Comparison of ENCODE assay signal across 9 cellular contexts in the genomic region with DNA sequence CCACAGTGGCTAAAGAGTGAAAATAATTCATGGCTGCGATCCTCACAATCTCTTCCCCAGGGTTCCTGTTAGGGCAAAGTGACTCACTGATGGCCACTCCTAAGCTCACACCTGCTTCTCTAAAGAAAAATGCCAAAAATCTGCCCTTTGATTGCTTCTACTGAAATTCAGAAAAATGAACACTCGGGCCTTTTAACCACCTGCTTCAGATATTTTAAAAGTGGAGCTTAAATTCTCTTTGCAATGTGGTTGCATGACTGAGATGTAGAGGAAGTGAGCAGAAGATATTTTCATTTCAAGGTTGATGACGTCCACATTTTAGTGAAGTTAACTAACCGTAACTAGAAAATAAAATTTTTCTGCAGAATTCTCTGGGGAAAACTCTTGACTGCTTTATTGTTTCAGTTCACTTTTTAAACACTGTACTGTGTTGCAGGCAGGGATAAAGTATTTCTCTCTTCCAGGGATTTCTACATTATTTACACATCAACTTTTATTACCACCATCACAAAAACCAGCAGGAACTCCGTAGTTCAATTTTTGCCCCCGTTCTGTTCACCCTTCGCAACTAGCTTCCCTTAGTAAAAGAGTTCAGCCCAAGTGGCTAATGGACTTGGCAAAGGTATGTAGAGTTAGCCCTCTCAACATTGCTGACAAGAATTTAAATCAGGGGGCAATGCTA. TPM values are rescaled to one million over a fixed set of nuclear protein-coding genes. Genes with fewer than 3 reads are reported as not detected.
A peak's percentile ranks its signal among the peaks of the same experiment; 100 is the strongest.
DNase-seq lines count a peak whose midpoint lies in the region; ATAC-seq and TF ChIP-seq lines count a peak whose summit lies in the region.
"Had no signal": no experiment of that assay in that cellular context is flagged by ENCODE, and none has a peak within 500 bp of the region (broad histone marks: within the 10 kb centered on the region; RNA-seq: fewer than 3 reads in every experiment).

No MANE protein-coding gene starts in this region.

- H3K27ac ChIP-seq in RWPE2 (ENCODE audit: poor library complexity, severe bottlenecking) (peak overlapping the region; percentile 42), foreskin keratinocyte (no peak overlapping the region)

- peak overlapping the region; percentile 98 for H3K27ac Mint-ChIP-seq in stimulated activated naive CD8-positive, alpha-beta T cell treated with anti-CD3 and anti-CD28 coated beads, Interleukin-15, Interleukin-2, amounts not matched to agents 100 ng/mL and 50 ng/mL, for 24 hours

- in situ Hi-C loops in ACHN (cut with HindIII; ENCODE audit: low pct_ligation_motif_present, low pct_unique_long_range_greater_than_20kb, low sequenced_read_pairs) = no loop called here

- no peaks in the 10 kb centered on the region for H3K9me3 ChIP-seq in RWPE2 (ENCODE audit: severe bottlenecking)

- H3K4me1 ChIP-seq in RWPE2 (ENCODE audit: insufficient read depth, poor library complexity, severe bottlenecking) = peaks cover 19% of the 10 kb centered on the region
- H3K4me1 ChIP-seq in foreskin keratinocyte = peaks cover 17% of the 10 kb centered on the region

- no peak for TF ChIP-seq CTCF in RWPE2 (IDR thresholded peaks at IDR 0.05; ENCODE audit: poor library complexity, severe bottlenecking)
- TF ChIP-seq CTCF in foreskin keratinocyte (conservative IDR thresholded peaks at IDR 0.05) = no peak

- TF ChIP-seq POLR2A in GM18526 (IDR thresholded peaks at IDR 0.05; ENCODE audit: extremely low read depth, insufficient read length) = peak; percentile 18

- no peaks in the 10 kb centered on the region for H3K27me3 Mint-ChIP-seq in stimulated activated naive CD8-positive, alpha-beta T cell treated with anti-CD3 and anti-CD28 coated beads, Interleukin-15, Interleukin-2, amounts not matched to agents 100 ng/mL and 50 ng/mL, for 24 hours

- no peaks in the 10 kb centered on the region for H3K36me3 ChIP-seq in RWPE2 (ENCODE audit: low read depth)

- peak; percentile 46 for DNase-seq in ACHN
- no peak for DNase-seq in RWPE2 (ENCODE audit: low spot score)
- peak in 1 of 2 donors; percentile 47 for DNase-seq in foreskin keratinocyte
- no peak for DNase-seq in NCI-H128 (lab: John Stamatoyannopoulos, UW; ENCODE audit: unreplicated experiment)
- DNase-seq in AG08396 (ENCODE audit: low spot score) = no peak

- peaks cover 4% of the 10 kb centered on the region for H3K9me3 Mint-ChIP-seq in stimulated activated naive CD8-positive, alpha-beta T cell treated with anti-CD3 and anti-CD28 coated beads, Interleukin-15, Interleukin-2, amounts not matched to agents 100 ng/mL and 50 ng/mL, for 24 hours

- peak; percentile 71 for ATAC-seq in HG02943 (IDR thresholded peaks at IDR 0.05; ENCODE audit: low read depth, unreplicated experiment)
- ATAC-seq in RWPE2 (ENCODE audit: low read depth) = peak; percentile 94
- ATAC-seq in foreskin keratinocyte = peak; percentile 85
- ATAC-seq: HCT116 had no signal

- H3K36me3 Mint-ChIP-seq in stimulated activated naive CD8-positive, alpha-beta T cell treated with anti-CD3 and anti-CD28 coated beads, Interleukin-15, Interleukin-2, amounts not matched to agents 100 ng/mL and 50 ng/mL, for 24 hours (ENCODE audit: low read depth) = peaks cover 36% of the 10 kb centered on the region

- H3K27me3 ChIP-seq in RWPE2 (ENCODE audit: insufficient read depth, poor library complexity, severe bottlenecking) = no peaks in the 10 kb centered on the region
- no peaks in the 10 kb centered on the region for H3K27me3 ChIP-seq in foreskin keratinocyte

- peaks cover 80% of the 10 kb centered on the region for H3K4me1 Mint-ChIP-seq in stimulated activated naive CD8-positive, alpha-beta T cell treated with anti-CD3 and anti-CD28 coated beads, Interleukin-15, Interleukin-2, amounts not matched to agents 100 ng/mL and 50 ng/mL, for 24 hours (ENCODE audit: low read depth)

- H3K4me3 ChIP-seq in RWPE2 (ENCODE audit: severe bottlenecking) = no peak overlapping the region

- peak overlapping the region; percentile 87 for H3K4me3 Mint-ChIP-seq in stimulated activated naive CD8-positive, alpha-beta T cell treated with anti-CD3 and anti-CD28 coated beads, Interleukin-15, Interleukin-2, amounts not matched to agents 100 ng/mL and 50 ng/mL, for 24 hours

RNA-seq across cellular contexts. Expression of a gene that starts 8.5 kb away (rescaled TPM):
- 3.5 and 4.7 TPM in 2 replicates for total RNA-seq in foreskin keratinocyte
- polyA plus RNA-seq in foreskin keratinocyte = 1.1 and 1.8 TPM in 2 replicates
